ENCODE assay signal across 8 cellular contexts in the genomic region with DNA sequence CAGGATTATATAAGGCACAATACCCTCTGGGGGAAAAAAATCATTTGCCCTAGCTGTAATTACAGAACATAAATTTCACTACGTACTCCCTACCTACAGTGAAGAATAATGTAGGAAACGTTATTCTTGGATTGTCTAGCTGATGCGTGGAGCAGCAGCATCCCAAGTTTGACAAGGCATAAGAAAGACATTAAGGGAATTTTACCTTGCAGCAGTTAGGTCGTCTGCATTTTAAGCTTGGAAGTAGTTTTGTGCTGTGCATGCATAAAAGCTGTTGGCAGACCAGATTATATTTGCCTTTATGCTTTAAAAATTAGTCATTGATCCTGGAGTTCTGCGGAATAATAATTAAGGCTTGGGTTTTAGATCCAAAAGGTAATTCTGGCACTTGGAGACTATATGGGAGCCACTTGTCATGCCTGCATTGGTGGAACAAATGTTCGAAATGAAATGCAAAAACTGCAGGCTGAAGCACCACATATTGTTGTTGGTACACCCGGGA. TPM values are rescaled to one million over a fixed set of nuclear protein-coding genes. Genes with fewer than 3 reads are reported as not detected.
A peak's percentile ranks its signal among the peaks of the same experiment; 100 is the strongest.
DNase-seq lines count a peak whose midpoint lies in the region; ATAC-seq and TF ChIP-seq lines count a peak whose summit lies in the region.

No MANE protein-coding gene starts in this region.

- CTCF ChIA-PET in activated CD4-positive, alpha-beta T cell treated with anti-CD3 and anti-CD28 coated beads for 36 hours (lab: Charles Lee), result interaction anchor here (0.6 to 1.7 kb wide), 4 partner anchors 19 to 461 kb away, joined by 3 to 6 read pairs (median 4); no protein-coding TSS in a partner anchor

- peak overlapping the region; percentile 100 for H3K27ac Mint-ChIP-seq in activated CD4-positive, alpha-beta T cell treated with anti-CD3 and anti-CD28 coated beads for 36 hours
- H3K27ac Mint-ChIP-seq in activated naive CD4-positive, alpha-beta T cell treated with anti-CD3 and anti-CD28 coated beads, Interleukin-2, amount 50 U/mL, for 72 hours, result peak overlapping the region; percentile 98 to 100
- peak overlapping the region; percentile 98 to 100 (median 99) for H3K27ac Mint-ChIP-seq in immature natural killer cell

- POLR2A ChIA-PET in activated CD4-positive, alpha-beta T cell treated with anti-CD3 and anti-CD28 coated beads for 36 hours (lab: Charles Lee), result interaction anchor here (0.7 to 3.7 kb wide), 5 partner anchors 13 to 215 kb away, joined by 3 to 36 read pairs (median 7); a partner anchor contains a TSS

- no peak for TF ChIP-seq POLR2A in suprapubic skin (IDR thresholded peaks at IDR 0.05)

- H3K27me3 ChIP-seq in suprapubic skin, result no peaks in the 10 kb centered on the region

- TF ChIP-seq CTCF in suprapubic skin (IDR thresholded peaks at IDR 0.05), result no peak

- no peaks in the 10 kb centered on the region for H3K9me3 ChIP-seq in suprapubic skin

- no peak for DNase-seq in activated CD4-positive, alpha-beta T cell treated with anti-CD3 and anti-CD28 coated beads for 36 hours
- no peak for DNase-seq in activated CD4-positive, alpha-beta T cell treated with anti-CD3 and anti-CD28 coated beads for 48 hours
- DNase-seq in activated naive CD4-positive, alpha-beta T cell treated with anti-CD3 and anti-CD28 coated beads, Interleukin-2, amount 50 U/mL, for 72 hours (ENCODE audit: low spot score in 2 of 2), result no peak
- DNase-seq in immature natural killer cell, result no peak
- DNase-seq in suprapubic skin (ENCODE audit: low spot score in 2 of 2), result no peak
- no peak for DNase-seq in AML-193 (lab: John Stamatoyannopoulos, UW)

- H3K27me3 Mint-ChIP-seq in activated CD4-positive, alpha-beta T cell treated with anti-CD3 and anti-CD28 coated beads for 36 hours, result no peaks in the 10 kb centered on the region
- H3K27me3 Mint-ChIP-seq in immature natural killer cell (ENCODE audit: low read depth in 3 of 3), result peaks cover 14 to 42% (median 28%) of the 10 kb centered on the region in 3 donors

- peaks cover 67% of the 10 kb centered on the region for H3K36me3 Mint-ChIP-seq in activated CD4-positive, alpha-beta T cell treated with anti-CD3 and anti-CD28 coated beads for 36 hours (ENCODE audit: low read depth)
- H3K36me3 Mint-ChIP-seq in activated naive CD4-positive, alpha-beta T cell treated with anti-CD3 and anti-CD28 coated beads, Interleukin-2, amount 50 U/mL, for 72 hours, result peaks cover 68 to 69% of the 10 kb centered on the region in 2 donors
- H3K36me3 Mint-ChIP-seq in immature natural killer cell, result peaks cover 47 to 63% (median 52%) of the 10 kb centered on the region in 3 donors

- 18% methylated on average over 7 of the region's 7 CpGs for WGBS in suprapubic skin

- TF ChIP-seq EP300 in suprapubic skin (IDR thresholded peaks at IDR 0.05), result no peak

- ATAC-seq in activated CD4-positive, alpha-beta T cell treated with anti-CD3 and anti-CD28 coated beads for 36 hours, result no peak
- no peak for ATAC-seq in activated naive CD4-positive, alpha-beta T cell treated with anti-CD3 and anti-CD28 coated beads, Interleukin-2, amount 50 U/mL, for 72 hours
- ATAC-seq in HG03565 (IDR thresholded peaks at IDR 0.05; ENCODE audit: unreplicated experiment) (no peak), HG02840 (IDR thresholded peaks at IDR 0.05; ENCODE audit: low FRiP score, unreplicated experiment) (no peak)

- peak overlapping the region; percentile 74 for H3K4me3 ChIP-seq in suprapubic skin

- peaks cover 58% of the 10 kb centered on the region for H3K36me3 ChIP-seq in suprapubic skin

- H3K27ac ChIP-seq in suprapubic skin, result no peak overlapping the region

- H3K4me3 Mint-ChIP-seq in activated CD4-positive, alpha-beta T cell treated with anti-CD3 and anti-CD28 coated beads for 36 hours, result peak overlapping the region; percentile 100
- H3K4me3 Mint-ChIP-seq in immature natural killer cell, result peak overlapping the region; percentile 97 to 100 (median 100)

- H3K9me3 Mint-ChIP-seq in activated CD4-positive, alpha-beta T cell treated with anti-CD3 and anti-CD28 coated beads for 36 hours (ENCODE audit: low read depth), result no peaks in the 10 kb centered on the region
- no peaks in the 10 kb centered on the region for H3K9me3 Mint-ChIP-seq in activated naive CD4-positive, alpha-beta T cell treated with anti-CD3 and anti-CD28 coated beads, Interleukin-2, amount 50 U/mL, for 72 hours
- no peaks in the 10 kb centered on the region for H3K9me3 Mint-ChIP-seq in immature natural killer cell

- H3K4me1 ChIP-seq in suprapubic skin, result peaks cover 48% of the 10 kb centered on the region

- peaks cover 43% of the 10 kb centered on the region for H3K4me1 Mint-ChIP-seq in activated CD4-positive, alpha-beta T cell treated with anti-CD3 and anti-CD28 coated beads for 36 hours
- peaks cover 63 to 81% of the 10 kb centered on the region in 2 donors for H3K4me1 Mint-ChIP-seq in immature natural killer cell

- intact Hi-C loops in activated CD4-positive, alpha-beta T cell treated with anti-CD3 and anti-CD28 coated beads for 36 hours (cut with DNase I, micrococcal nuclease), result loop anchor here in 1 of 2 experiments (2.0 to 5.0 kb wide), 2 partner anchors 37 to 853 kb away; no protein-coding TSS in a partner anchor

RNA-seq across cellular contexts. Expression of a gene that starts 2.2 kb away (rescaled TPM):
- 100 to 1,000 TPM; 291 to 390 TPM for total RNA-seq in activated CD4-positive, alpha-beta T cell treated with anti-CD3 and anti-CD28 coated beads for 36 hours
- total RNA-seq in activated naive CD4-positive, alpha-beta T cell treated with anti-CD3 and anti-CD28 coated beads, Interleukin-2, amount 50 U/mL, for 72 hours, result 100 to 1,000 TPM; 430 to 499 TPM
- 100 to 1,000 TPM; 132 to 151 (median 140) TPM for polyA plus RNA-seq in immature natural killer cell
- 100 to 1,000 TPM; 209 to 410 (median 291) TPM for total RNA-seq in suprapubic skin

RNA-seq across cellular contexts. Expression of a gene that starts 20.7 kb away (rescaled TPM):
- total RNA-seq in activated CD4-positive, alpha-beta T cell treated with anti-CD3 and anti-CD28 coated beads for 36 hours, result 100 to 1,000 TPM; 128 to 130 TPM
- total RNA-seq in activated naive CD4-positive, alpha-beta T cell treated with anti-CD3 and anti-CD28 coated beads, Interleukin-2, amount 50 U/mL, for 72 hours, result 100 to 1,000 TPM; 121 to 145 TPM
- polyA plus RNA-seq in immature natural killer cell, result 10 to 100 TPM; 17.7 to 19.5 (median 18.1) TPM
- total RNA-seq in suprapubic skin, result 10 to 100 TPM in 3 of 4 donors, 1 to 10 TPM in 1; 9.6 to 22.3 (median 15.8) TPM

RNA-seq across cellular contexts. Expression of a gene that starts 56.9 kb away (rescaled TPM):
- total RNA-seq in activated CD4-positive, alpha-beta T cell treated with anti-CD3 and anti-CD28 coated beads for 36 hours, result not detected
- not detected for total RNA-seq in activated naive CD4-positive, alpha-beta T cell treated with anti-CD3 and anti-CD28 coated beads, Interleukin-2, amount 50 U/mL, for 72 hours
- polyA plus RNA-seq in immature natural killer cell, result not detected
- 10 to 100 TPM; 10.7 to 21.6 (median 19.7) TPM for total RNA-seq in suprapubic skin

Comparison
In these comparisons a context has a peak if more than half of its experiments do, and no peak if none do; other contexts are left out.
1. RNA of a gene that starts 20.7 kb away (total RNA-seq): 121 to 145 TPM in activated naive CD4-positive, alpha-beta T cell treated with anti-CD3 and anti-CD28 coated beads, Interleukin-2, amount 50 U/mL, for 72 hours and 128 to 130 TPM in activated CD4-positive, alpha-beta T cell treated with anti-CD3 and anti-CD28 coated beads for 36 hours; 9.6 to 22.3 TPM in suprapubic skin; every median in the first group is over 4 times any median in the second.
2. RNA of a gene that starts 56.9 kb away (total RNA-seq): 10.7 to 21.6 TPM in suprapubic skin; not detected in activated naive CD4-positive, alpha-beta T cell treated with anti-CD3 and anti-CD28 coated beads, Interleukin-2, amount 50 U/mL, for 72 hours and not detected in activated CD4-positive, alpha-beta T cell treated with anti-CD3 and anti-CD28 coated beads for 36 hours; every median in the first group is over 10 times any median in the second.
3. Peak in every context shown above with its lines, with median percentiles within 50 percentile points of each other: H3K27ac Mint-ChIP-seq.